ENCODE assay signal across 1 cellular context in the genomic region with DNA sequence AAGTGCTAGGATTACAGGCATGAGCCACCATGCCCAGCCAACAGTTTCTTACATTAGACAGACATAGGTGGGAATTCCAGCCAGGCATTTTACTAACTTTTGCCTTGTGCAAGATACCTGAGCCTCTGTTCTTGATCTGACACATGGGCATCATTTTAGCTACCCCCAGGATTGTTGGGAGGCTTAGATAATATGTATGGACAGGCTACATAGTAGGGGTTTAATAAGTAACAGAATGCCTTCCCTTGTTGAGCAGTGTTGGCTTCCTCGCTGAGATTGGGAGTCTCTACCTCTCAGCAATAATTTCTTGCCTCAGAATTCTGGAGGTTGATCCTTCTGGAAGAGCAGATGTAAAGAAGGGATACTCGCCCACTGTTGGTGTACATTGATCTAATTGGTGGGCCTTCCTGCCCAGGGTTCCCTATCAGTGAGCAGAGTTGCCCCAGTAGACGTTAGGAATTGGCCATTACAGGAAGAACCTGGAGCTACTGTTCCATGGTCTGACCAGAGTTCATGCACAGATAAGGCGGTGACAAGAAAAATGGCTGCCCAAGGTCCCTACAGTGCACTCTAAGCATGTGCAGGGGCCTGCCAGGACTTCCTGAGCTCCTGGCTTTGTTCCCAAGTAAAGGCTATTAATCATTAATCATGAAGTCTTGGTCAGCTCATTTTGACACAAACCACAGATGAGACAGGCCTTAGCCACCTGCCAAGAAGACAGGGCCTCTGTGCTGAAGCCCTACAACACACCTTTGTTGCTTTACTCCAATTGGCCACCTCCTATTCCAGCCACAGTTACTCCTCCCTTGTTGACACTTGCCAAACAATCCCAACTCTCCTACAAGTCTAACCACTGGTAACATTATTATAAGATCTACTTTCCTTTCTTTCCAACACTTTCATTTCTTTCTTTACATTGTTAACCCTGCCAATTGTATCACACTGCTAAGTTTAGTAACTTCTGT.
A peak's percentile ranks its signal among the peaks of the same experiment; 100 is the strongest.
TF ChIP-seq lines count a peak whose summit lies in the region.

No MANE protein-coding gene starts in this region.

TF ChIP-seq in K562, 482 proteins besides CTCF, POLR2A, EP300 and RAD21 (continued from another document and continues in another):
- TF ChIP-seq BHLHE40 (IDR thresholded peaks at IDR 0.05; ENCODE audit: low read length) (peak; percentile 72), GTF2A2 (tag; IDR thresholded peaks at IDR 0.05) (no peak), CREB1 (IDR thresholded peaks at IDR 0.05) (no peak), CREB1 (CRISPR knock-in tag; IDR thresholded peaks at IDR 0.05) (0 out of 2 replicates have a peak, but pooled peaks have one; percentile 25), KDM2B (CRISPR knock-in tag; IDR thresholded peaks at IDR 0.05) (no peak), ZNF79 (CRISPR knock-in tag; IDR thresholded peaks at IDR 0.05; ENCODE audit: low read depth) (peak; percentile 46; the same call in 1 of the 2 replicates), ZFX (CRISPR knock-in tag; IDR thresholded peaks at IDR 0.05) (peak; percentile 71), GTF2F1 (IDR thresholded peaks at IDR 0.05; ENCODE audit: low read depth, low read length) (0 out of 2 replicates have a peak, but pooled peaks have one; percentile 36), PHF8 (IDR thresholded peaks at IDR 0.05; ENCODE audit: borderline replicate concordance, low read length) (peak; percentile 20; the same call in 1 of the 2 replicates), SRSF1 (IDR thresholded peaks at IDR 0.05; ENCODE audit: low read depth, low read length) (no peak), SOX6 (IDR thresholded peaks at IDR 0.05) (peak; percentile 72; the same call in 1 of the 2 replicates), SMARCA5 (IDR thresholded peaks at IDR 0.05) (0 out of 2 replicates have a peak, but pooled peaks have one; percentile 44), LEF1 (IDR thresholded peaks at IDR 0.05) (peak; percentile 46), ZFP1 (CRISPR knock-in tag; IDR thresholded peaks at IDR 0.05) (no peak), NR4A1 (CRISPR knock-in tag; IDR thresholded peaks at IDR 0.05) (no peak), NR4A1 (tag; IDR thresholded peaks at IDR 0.05) (peak; percentile 88), ARID2 (IDR thresholded peaks at IDR 0.05) (0 out of 2 replicates have a peak, but pooled peaks have one; percentile 21), MAZ (CRISPR knock-in tag; conservative IDR thresholded peaks at IDR 0.05 in 1 of 2, IDR thresholded peaks at IDR 0.05 in 1 of 2) (peak in 1 of 2 experiments; percentile 62; a peak in 2 of 4 replicates), NR2C2 (CRISPR knock-in tag; IDR thresholded peaks at IDR 0.05) (no peak), NR2C2 (tag; IDR thresholded peaks at IDR 0.05) (peak; percentile 89), DPF2 (IDR thresholded peaks at IDR 0.05) (peak; percentile 54), ERF (CRISPR knock-in tag; IDR thresholded peaks at IDR 0.05) (0 out of 2 replicates have a peak, but pooled peaks have one; percentile 33), FOXP1 (CRISPR knock-in tag; IDR thresholded peaks at IDR 0.05) (0 out of 2 replicates have a peak, but pooled peaks have one; percentile 39), PTRF (tag; IDR thresholded peaks at IDR 0.05) (peak; percentile 61; the same call in 1 of the 2 replicates), SRF (CRISPR knock-in tag; IDR thresholded peaks at IDR 0.05) (0 out of 4 replicates have a peak, but pooled peaks of 1 of the 2 experiments have one; percentile 60), POLR2AphosphoS5 (IDR thresholded peaks at IDR 0.05; ENCODE audit: control insufficient read depth, insufficient read depth, low read depth, low read length) (0 out of 2 replicates have a peak, but pooled peaks have one; percentile 36), FOXK2 (conservative IDR thresholded peaks at IDR 0.05 in 1 of 2, IDR thresholded peaks at IDR 0.05 in 1 of 2; ENCODE audit: low read depth in 2 of 2) (0 out of 4 replicates have a peak, but pooled peaks have one; percentile 62 to 63), MEIS2 (IDR thresholded peaks at IDR 0.05; ENCODE audit: partially characterized antibody) (peak; percentile 99)
- TF ChIP-seq, protein P1, sequence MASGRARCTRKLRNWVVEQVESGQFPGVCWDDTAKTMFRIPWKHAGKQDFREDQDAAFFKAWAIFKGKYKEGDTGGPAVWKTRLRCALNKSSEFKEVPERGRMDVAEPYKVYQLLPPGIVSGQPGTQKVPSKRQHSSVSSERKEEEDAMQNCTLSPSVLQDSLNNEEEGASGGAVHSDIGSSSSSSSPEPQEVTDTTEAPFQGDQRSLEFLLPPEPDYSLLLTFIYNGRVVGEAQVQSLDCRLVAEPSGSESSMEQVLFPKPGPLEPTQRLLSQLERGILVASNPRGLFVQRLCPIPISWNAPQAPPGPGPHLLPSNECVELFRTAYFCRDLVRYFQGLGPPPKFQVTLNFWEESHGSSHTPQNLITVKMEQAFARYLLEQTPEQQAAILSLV (tag; IDR thresholded peaks at IDR 0.05): peak; percentile 7; the same call in 1 of the 2 replicates
- TF ChIP-seq, protein P2, sequence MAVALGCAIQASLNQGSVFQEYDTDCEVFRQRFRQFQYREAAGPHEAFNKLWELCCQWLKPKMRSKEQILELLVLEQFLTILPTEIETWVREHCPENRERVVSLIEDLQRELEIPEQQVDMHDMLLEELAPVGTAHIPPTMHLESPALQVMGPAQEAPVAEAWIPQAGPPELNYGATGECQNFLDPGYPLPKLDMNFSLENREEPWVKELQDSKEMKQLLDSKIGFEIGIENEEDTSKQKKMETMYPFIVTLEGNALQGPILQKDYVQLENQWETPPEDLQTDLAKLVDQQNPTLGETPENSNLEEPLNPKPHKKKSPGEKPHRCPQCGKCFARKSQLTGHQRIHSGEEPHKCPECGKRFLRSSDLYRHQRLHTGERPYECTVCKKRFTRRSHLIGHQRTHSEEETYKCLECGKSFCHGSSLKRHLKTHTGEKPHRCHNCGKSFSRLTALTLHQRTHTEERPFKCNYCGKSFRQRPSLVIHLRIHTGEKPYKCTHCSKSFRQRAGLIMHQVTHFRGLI (CRISPR knock-in tag; IDR thresholded peaks at IDR 0.05): no peak
- TF ChIP-seq, protein P3, sequence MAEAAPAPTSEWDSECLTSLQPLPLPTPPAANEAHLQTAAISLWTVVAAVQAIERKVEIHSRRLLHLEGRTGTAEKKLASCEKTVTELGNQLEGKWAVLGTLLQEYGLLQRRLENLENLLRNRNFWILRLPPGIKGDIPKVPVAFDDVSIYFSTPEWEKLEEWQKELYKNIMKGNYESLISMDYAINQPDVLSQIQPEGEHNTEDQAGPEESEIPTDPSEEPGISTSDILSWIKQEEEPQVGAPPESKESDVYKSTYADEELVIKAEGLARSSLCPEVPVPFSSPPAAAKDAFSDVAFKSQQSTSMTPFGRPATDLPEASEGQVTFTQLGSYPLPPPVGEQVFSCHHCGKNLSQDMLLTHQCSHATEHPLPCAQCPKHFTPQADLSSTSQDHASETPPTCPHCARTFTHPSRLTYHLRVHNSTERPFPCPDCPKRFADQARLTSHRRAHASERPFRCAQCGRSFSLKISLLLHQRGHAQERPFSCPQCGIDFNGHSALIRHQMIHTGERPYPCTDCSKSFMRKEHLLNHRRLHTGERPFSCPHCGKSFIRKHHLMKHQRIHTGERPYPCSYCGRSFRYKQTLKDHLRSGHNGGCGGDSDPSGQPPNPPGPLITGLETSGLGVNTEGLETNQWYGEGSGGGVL (CRISPR knock-in tag; IDR thresholded peaks at IDR 0.05): no peak
- TF ChIP-seq, protein P4, sequence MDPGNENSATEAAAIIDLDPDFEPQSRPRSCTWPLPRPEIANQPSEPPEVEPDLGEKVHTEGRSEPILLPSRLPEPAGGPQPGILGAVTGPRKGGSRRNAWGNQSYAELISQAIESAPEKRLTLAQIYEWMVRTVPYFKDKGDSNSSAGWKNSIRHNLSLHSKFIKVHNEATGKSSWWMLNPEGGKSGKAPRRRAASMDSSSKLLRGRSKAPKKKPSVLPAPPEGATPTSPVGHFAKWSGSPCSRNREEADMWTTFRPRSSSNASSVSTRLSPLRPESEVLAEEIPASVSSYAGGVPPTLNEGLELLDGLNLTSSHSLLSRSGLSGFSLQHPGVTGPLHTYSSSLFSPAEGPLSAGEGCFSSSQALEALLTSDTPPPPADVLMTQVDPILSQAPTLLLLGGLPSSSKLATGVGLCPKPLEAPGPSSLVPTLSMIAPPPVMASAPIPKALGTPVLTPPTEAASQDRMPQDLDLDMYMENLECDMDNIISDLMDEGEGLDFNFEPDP (CRISPR knock-in tag; IDR thresholded peaks at IDR 0.05): no peak
- TF ChIP-seq, protein P5, sequence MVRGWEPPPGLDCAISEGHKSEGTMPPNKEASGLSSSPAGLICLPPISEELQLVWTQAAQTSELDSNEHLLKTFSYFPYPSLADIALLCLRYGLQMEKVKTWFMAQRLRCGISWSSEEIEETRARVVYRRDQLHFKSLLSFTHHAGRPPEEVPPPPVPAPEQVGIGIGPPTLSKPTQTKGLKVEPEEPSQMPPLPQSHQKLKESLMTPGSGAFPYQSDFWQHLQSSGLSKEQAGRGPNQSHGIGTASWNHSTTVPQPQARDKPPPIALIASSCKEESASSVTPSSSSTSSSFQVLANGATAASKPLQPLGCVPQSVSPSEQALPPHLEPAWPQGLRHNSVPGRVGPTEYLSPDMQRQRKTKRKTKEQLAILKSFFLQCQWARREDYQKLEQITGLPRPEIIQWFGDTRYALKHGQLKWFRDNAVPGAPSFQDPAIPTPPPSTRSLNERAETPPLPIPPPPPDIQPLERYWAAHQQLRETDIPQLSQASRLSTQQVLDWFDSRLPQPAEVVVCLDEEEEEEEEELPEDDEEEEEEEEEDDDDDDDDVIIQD (CRISPR knock-in tag; IDR thresholded peaks at IDR 0.05): no peak
- TF ChIP-seq, protein P6, sequence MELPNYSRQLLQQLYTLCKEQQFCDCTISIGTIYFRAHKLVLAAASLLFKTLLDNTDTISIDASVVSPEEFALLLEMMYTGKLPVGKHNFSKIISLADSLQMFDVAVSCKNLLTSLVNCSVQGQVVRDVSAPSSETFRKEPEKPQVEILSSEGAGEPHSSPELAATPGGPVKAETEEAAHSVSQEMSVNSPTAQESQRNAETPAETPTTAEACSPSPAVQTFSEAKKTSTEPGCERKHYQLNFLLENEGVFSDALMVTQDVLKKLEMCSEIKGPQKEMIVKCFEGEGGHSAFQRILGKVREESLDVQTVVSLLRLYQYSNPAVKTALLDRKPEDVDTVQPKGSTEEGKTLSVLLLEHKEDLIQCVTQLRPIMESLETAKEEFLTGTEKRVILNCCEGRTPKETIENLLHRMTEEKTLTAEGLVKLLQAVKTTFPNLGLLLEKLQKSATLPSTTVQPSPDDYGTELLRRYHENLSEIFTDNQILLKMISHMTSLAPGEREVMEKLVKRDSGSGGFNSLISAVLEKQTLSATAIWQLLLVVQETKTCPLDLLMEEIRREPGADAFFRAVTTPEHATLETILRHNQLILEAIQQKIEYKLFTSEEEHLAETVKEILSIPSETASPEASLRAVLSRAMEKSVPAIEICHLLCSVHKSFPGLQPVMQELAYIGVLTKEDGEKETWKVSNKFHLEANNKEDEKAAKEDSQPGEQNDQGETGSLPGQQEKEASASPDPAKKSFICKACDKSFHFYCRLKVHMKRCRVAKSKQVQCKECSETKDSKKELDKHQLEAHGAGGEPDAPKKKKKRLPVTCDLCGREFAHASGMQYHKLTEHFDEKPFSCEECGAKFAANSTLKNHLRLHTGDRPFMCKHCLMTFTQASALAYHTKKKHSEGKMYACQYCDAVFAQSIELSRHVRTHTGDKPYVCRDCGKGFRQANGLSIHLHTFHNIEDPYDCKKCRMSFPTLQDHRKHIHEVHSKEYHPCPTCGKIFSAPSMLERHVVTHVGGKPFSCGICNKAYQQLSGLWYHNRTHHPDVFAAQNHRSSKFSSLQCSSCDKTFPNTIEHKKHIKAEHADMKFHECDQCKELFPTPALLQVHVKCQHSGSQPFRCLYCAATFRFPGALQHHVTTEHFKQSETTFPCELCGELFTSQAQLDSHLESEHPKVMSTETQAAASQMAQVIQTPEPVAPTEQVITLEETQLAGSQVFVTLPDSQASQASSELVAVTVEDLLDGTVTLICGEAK (IDR thresholded peaks at IDR 0.05): no peak
- TF ChIP-seq, protein P6 (CRISPR knock-in tag; IDR thresholded peaks at IDR 0.05): no peak
- TF ChIP-seq, protein P7, sequence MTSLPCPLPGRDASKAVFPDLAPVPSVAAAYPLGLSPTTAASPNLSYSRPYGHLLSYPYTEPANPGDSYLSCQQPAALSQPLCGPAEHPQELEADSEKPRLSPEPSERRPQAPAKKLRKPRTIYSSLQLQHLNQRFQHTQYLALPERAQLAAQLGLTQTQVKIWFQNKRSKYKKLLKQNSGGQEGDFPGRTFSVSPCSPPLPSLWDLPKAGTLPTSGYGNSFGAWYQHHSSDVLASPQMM (CRISPR knock-in tag; IDR thresholded peaks at IDR 0.05): no peak
- TF ChIP-seq, protein P8, sequence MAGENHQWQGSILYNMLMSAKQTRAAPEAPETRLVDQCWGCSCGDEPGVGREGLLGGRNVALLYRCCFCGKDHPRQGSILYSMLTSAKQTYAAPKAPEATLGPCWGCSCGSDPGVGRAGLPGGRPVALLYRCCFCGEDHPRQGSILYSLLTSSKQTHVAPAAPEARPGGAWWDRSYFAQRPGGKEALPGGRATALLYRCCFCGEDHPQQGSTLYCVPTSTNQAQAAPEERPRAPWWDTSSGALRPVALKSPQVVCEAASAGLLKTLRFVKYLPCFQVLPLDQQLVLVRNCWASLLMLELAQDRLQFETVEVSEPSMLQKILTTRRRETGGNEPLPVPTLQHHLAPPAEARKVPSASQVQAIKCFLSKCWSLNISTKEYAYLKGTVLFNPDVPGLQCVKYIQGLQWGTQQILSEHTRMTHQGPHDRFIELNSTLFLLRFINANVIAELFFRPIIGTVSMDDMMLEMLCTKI (IDR thresholded peaks at IDR 0.05; ENCODE audit: partially characterized antibody): no peak
